8 cellular contexts compared by ENCODE assay signal in the genomic region with DNA sequence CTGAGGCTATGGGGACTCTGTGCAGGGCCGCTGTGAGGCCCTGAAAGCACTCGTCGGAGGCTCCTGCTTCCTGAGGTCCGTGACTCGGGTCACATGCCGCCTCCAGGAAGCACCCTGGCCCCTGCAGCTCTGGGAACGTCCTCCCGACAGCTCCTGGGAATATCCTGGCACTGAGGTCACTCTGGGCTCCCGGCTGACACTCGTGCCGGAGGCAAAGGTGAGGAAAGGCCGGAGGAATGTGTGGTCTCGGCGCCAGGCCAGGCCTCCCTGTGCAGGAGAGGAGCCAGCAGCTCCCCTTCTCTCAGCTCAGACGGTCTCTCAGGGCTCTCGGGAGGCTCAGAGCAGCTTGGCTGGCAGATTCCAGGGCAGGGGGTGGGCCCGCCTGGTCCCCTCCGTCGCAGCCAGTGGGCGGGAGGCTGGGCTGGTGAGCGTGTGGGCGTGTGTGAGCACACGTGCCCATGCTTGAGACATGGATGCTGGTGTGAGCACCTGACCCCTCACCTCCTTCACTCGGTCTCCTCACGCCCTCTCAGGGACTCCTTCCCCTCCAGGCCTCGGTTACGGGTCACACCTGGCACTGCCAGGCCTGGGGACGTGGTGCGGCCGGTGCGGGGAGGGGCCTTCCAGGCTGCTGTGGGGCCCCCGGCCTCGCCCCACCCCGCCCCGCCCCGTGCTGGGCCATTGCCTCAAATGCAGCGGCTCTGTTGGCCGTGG. TPM values are rescaled to one million over a fixed set of nuclear protein-coding genes. Genes with fewer than 3 reads are reported as not detected.
A peak's percentile ranks its signal among the peaks of the same experiment; 100 is the strongest.
DNase-seq lines count a peak whose midpoint lies in the region; ATAC-seq and TF ChIP-seq lines count a peak whose summit lies in the region.

No MANE protein-coding gene starts in this region.

- TF ChIP-seq POLR2A in upper lobe of left lung (IDR thresholded peaks at IDR 0.05), result peak in 1 of 4 donors; percentile 31

- H3K36me3 ChIP-seq in upper lobe of left lung, result peaks cover 0 to 11% (median 2%) of the 10 kb centered on the region in 4 donors

- DNase-seq in activated effector memory CD4-positive, alpha-beta T cell treated with anti-CD3 and anti-CD28 coated beads, Interleukin-2, amount 50 U/mL, for 16 hours, result peak; percentile 77
- DNase-seq in activated effector memory CD4-positive, alpha-beta T cell treated with Interleukin-2 at 50 U/mL for 16 hours, result no peak
- DNase-seq in LHCN-M2 (ENCODE audit: low read depth) (peak; percentile 67), epidermal melanocyte (ENCODE audit: insufficient read length, low spot score) (peak; percentile 75), mucosa of gallbladder (ENCODE audit: low spot score) (peak; percentile 53), upper lobe of left lung (peak; percentile 87 to 90), SKM-1 treated with dmso at 0.1 percent for 144 hours (lab: John Stamatoyannopoulos, UW; ENCODE audit: unreplicated experiment) (no peak)

- no peak for TF ChIP-seq CTCF in WI38 (IDR thresholded peaks at IDR 0.05; ENCODE audit: low read depth, low read length)
- TF ChIP-seq CTCF in upper lobe of left lung (IDR thresholded peaks at IDR 0.05), result no peak

- no peaks in the 10 kb centered on the region for H3K9me3 ChIP-seq in upper lobe of left lung

- TF ChIP-seq EP300 in upper lobe of left lung (IDR thresholded peaks at IDR 0.05), result peak in 1 of 4 donors; percentile 40

- peak overlapping the region; percentile 59 to 76 (median 72) for H3K27ac ChIP-seq in upper lobe of left lung

- H3K27me3 ChIP-seq in upper lobe of left lung, result peaks cover 0 to 8% (median 0%) of the 10 kb centered on the region in 4 donors

- WGBS in upper lobe of left lung, 2 donors, result 0 to 3% methylated on average over 2 to 22 of the region's 38 CpGs

- ATAC-seq in upper lobe of left lung (ENCODE audit: low FRiP score in 2 of 2), result peak; percentile 72 to 89

- H3K4me3 ChIP-seq in WI38 (ENCODE audit: low read depth, low read length) (peak overlapping the region; percentile 29), upper lobe of left lung (peak overlapping the region in 3 of 4 donors; percentile 28 to 40 (median 39))

- peaks cover 12 to 14% (median 13%) of the 10 kb centered on the region in 4 donors for H3K4me1 ChIP-seq in upper lobe of left lung

RNA-seq across cellular contexts. Expression of gene RNF223, which starts 5.5 kb away (rescaled TPM):
- total RNA-seq in LHCN-M2 (2014; rRNA removed), result not detected in 2 replicates
- polyA plus RNA-seq in LHCN-M2 (2012), result not detected
- 1.0 TPM for total RNA-seq in mucosa of gallbladder
- 1 to 10 TPM; 1.0 to 2.4 (median 1.8) TPM for total RNA-seq in upper lobe of left lung

RNA-seq across cellular contexts. Expression of gene C1orf159, which starts 36.3 kb away (rescaled TPM):
- 18.8 and 26.5 TPM in 2 replicates for total RNA-seq in LHCN-M2 (2014; rRNA removed)
- 8.5 TPM for polyA plus RNA-seq in LHCN-M2 (2012)
- total RNA-seq in mucosa of gallbladder, result 18.6 TPM
- 10 to 100 TPM in 5 of 6 donors, 1 to 10 TPM in 1; 5.7 to 34.6 (median 15.2) TPM for total RNA-seq in upper lobe of left lung

RNA-seq across cellular contexts. Expression of gene AGRN, which starts 59.6 kb away (rescaled TPM):
- total RNA-seq in LHCN-M2 (2014; rRNA removed), result 13.3 and 15.5 TPM in 2 replicates
- 22.2 TPM for polyA plus RNA-seq in LHCN-M2 (2012)
- total RNA-seq in mucosa of gallbladder, result 311 TPM
- total RNA-seq in upper lobe of left lung, result 100 to 1,000 TPM in 5 of 6 donors, 10 to 100 TPM in 1; 91.0 to 316 (median 157) TPM

Comparison
In these comparisons a context has a peak if more than half of its experiments do, and no peak if none do; other contexts are left out.
1. DNase-seq: peak in activated effector memory CD4-positive, alpha-beta T cell treated with anti-CD3 and anti-CD28 coated beads, Interleukin-2, amount 50 U/mL, for 16 hours (single experiment), LHCN-M2 (single experiment), epidermal melanocyte (single experiment), mucosa of gallbladder (single experiment) and upper lobe of left lung (2 of 2); none in activated effector memory CD4-positive, alpha-beta T cell treated with Interleukin-2 at 50 U/mL for 16 hours (single experiment) and SKM-1 treated with dmso at 0.1 percent for 144 hours (single experiment).